12 cellular contexts compared by ENCODE assay signal in the genomic region with DNA sequence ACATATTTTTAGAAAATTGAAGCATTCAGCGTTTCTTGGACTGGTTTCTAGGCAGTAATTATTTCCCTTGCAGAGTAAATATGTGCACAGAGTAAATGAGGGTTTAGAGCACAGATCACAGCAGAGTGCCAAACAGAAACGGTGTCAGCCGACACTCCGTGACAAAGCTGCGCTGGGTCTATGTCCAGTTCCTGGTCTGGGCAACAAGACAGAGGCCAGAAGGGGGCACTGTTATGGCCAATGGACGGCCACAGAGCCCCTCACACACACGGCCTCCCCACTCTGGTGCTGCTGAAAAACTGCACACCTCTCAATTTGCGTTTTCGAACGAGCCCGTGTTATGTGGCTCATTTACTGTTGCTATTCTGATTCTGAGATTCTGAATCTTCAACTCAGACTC.
DNase-seq lines count a peak whose midpoint lies in the region; ATAC-seq and TF ChIP-seq lines count a peak whose summit lies in the region.
"Had no signal": no experiment of that assay in that cellular context is flagged by ENCODE, and none has a peak within 500 bp of the region (broad histone marks: within the 10 kb centered on the region; RNA-seq: fewer than 3 reads in every experiment).

No MANE protein-coding gene starts in this region.

- in situ Hi-C loops in GM13976 (cut with MboI; ENCODE audit: low sequenced_read_pairs, unreplicated experiment), result no loop called here

- no peak for TF ChIP-seq CTCF in GM13976 (IDR thresholded peaks at IDR 0.05; ENCODE audit: borderline replicate concordance, control extremely low read depth, extremely low read depth, insufficient read depth, missing control alignments)

- peak; percentile 60 for DNase-seq in COR-L47 (lab: John Stamatoyannopoulos, UW)
- DNase-seq in NCI-H1436 treated with DMSO at 0.1 percent for 48 hours (lab: John Stamatoyannopoulos, UW), result peak; percentile 10
- DNase-seq in dermis blood vessel endothelial cell, result peak; percentile 10
- DNase-seq in midbrain (lab: John Stamatoyannopoulos, UW), result peak; percentile 12
- DNase-seq in kidney tubule cell (ENCODE audit: low spot score), result no peak
- DNase-seq in NCI-H2196 treated with DMSO at 0.1 percent for 48 hours (lab: John Stamatoyannopoulos, UW; ENCODE audit: unreplicated experiment), result no peak
- DNase-seq in GM13976 (ENCODE audit: low spot score), result no peak
- DNase-seq: activated CD4-positive, alpha-beta T cell treated with anti-CD3 and anti-CD28 coated beads, Interleukin-2, amount 50 U/mL, for 4 hours; Caco-2; Karpas-422; SW 1271 had no signal

- no peak for ATAC-seq in HG03565 (IDR thresholded peaks at IDR 0.05; ENCODE audit: unreplicated experiment)

Comparison
In these comparisons a context has a peak if more than half of its experiments do, and no peak if none do; other contexts are left out.
1. DNase-seq: peak in COR-L47 (single experiment), NCI-H1436 treated with DMSO at 0.1 percent for 48 hours (single experiment), dermis blood vessel endothelial cell (single experiment) and midbrain (single experiment); none in kidney tubule cell (single experiment), NCI-H2196 treated with DMSO at 0.1 percent for 48 hours (single experiment) and GM13976 (single experiment).